1 cellular context compared by ENCODE assay signal in the genomic region with DNA sequence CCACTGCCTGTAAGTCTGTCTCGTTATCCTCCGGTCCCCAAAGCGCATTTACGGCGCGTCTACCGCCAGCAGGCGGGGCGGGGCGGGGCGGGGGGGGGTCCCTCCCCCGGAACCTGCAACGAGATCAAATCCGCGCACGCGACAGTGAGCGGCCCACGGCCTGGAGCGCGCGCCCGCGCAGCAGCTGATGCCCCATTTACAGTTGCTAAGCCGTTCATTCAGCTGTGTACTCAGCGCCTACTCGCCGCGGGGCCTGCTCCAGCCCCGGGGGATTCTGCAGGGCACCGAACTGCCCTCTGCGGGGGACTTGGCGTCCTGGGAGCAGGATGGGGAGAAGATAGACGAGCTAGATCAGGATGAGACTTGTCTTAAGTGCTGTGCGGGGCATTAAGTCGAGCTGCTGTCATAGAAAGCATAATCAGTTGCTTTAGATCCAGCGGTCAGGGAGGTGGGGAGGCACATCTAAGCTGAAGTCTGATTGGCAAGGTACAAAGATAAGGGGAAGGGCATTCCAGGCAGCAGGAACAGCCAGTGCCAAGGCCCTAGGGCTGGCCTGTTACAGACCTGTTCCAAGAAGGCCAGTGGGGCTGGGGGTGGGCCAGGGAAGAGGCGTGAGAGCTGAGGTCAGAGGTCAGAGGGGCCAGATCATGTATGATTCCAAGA.
TF ChIP-seq lines count a peak whose summit lies in the region.

No MANE protein-coding gene starts in this region.

TF ChIP-seq in HEK293, 187 proteins besides CTCF, POLR2A, EP300 and RAD21 (continued from another document):
- TF ChIP-seq, protein P1, sequence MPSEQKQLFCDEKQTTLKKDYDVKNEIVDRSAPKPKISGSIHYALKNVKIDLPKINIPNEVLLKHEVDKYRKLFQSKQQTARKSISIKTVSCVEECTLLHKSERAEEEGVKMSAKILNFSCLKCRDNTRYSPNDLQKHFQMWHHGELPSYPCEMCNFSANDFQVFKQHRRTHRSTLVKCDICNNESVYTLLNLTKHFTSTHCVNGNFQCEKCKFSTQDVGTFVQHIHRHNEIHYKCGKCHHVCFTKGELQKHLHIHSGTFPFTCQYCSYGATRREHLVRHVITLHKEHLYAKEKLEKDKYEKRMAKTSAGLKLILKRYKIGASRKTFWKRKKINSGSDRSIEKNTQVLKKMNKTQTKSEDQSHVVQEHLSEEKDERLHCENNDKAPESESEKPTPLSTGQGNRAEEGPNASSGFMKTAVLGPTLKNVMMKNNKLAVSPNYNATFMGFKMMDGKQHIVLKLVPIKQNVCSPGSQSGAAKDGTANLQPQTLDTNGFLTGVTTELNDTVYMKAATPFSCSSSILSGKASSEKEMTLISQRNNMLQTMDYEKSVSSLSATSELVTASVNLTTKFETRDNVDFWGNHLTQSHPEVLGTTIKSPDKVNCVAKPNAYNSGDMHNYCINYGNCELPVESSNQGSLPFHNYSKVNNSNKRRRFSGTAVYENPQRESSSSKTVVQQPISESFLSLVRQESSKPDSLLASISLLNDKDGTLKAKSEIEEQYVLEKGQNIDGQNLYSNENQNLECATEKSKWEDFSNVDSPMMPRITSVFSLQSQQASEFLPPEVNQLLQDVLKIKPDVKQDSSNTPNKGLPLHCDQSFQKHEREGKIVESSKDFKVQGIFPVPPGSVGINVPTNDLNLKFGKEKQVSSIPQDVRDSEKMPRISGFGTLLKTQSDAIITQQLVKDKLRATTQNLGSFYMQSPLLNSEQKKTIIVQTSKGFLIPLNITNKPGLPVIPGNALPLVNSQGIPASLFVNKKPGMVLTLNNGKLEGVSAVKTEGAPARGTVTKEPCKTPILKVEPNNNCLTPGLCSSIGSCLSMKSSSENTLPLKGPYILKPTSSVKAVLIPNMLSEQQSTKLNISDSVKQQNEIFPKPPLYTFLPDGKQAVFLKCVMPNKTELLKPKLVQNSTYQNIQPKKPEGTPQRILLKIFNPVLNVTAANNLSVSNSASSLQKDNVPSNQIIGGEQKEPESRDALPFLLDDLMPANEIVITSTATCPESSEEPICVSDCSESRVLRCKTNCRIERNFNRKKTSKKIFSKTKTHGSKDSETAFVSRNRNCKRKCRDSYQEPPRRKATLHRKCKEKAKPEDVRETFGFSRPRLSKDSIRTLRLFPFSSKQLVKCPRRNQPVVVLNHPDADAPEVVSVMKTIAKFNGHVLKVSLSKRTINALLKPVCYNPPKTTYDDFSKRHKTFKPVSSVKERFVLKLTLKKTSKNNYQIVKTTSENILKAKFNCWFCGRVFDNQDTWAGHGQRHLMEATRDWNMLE (tag by site-specific recombination; conservative IDR thresholded peaks at IDR 0.05; ENCODE audit: low read depth) = no peak
- TF ChIP-seq ZNF501 (tag by site-specific recombination; IDR thresholded peaks at IDR 0.05) (no peak), ZNF311 (tag by site-specific recombination; IDR thresholded peaks at IDR 0.05; ENCODE audit: borderline replicate concordance) (no peak), ZBTB48 (tag by site-specific recombination; IDR thresholded peaks at IDR 0.05) (no peak), ZXDB (tag by site-specific recombination; IDR thresholded peaks at IDR 0.05) (no peak), ZNF600 (tag by site-specific recombination; IDR thresholded peaks at IDR 0.05) (no peak; the same call in 1 of the 2 replicates), ZSCAN23 (tag by site-specific recombination; IDR thresholded peaks at IDR 0.05) (no peak), KLF8 (tag by site-specific recombination; IDR thresholded peaks at IDR 0.05) (peak; percentile 30), ZNF585B (tag by site-specific recombination; IDR thresholded peaks at IDR 0.05) (no peak), ZNF792 (tag by site-specific recombination; IDR thresholded peaks at IDR 0.05) (no peak), ZFP41 (tag by site-specific recombination; IDR thresholded peaks at IDR 0.05; ENCODE audit: borderline replicate concordance) (no peak), SP3 (tag by site-specific recombination; IDR thresholded peaks at IDR 0.05) (peak; percentile 52), GLI4 (tag by site-specific recombination; IDR thresholded peaks at IDR 0.05) (no peak), ZNF354C (tag by site-specific recombination; IDR thresholded peaks at IDR 0.05; ENCODE audit: borderline replicate concordance, low read depth) (no peak), SP2 (tag by site-specific recombination; IDR thresholded peaks at IDR 0.05) (peak; percentile 61), EGR2 (tag by site-specific recombination; IDR thresholded peaks at IDR 0.05; ENCODE audit: low read depth) (peak; percentile 87; the same call in 1 of the 2 replicates), ZNF623 (tag by site-specific recombination; IDR thresholded peaks at IDR 0.05) (0 out of 2 replicates have a peak, but pooled peaks have one; percentile 22), ZBTB20 (tag by site-specific recombination; IDR thresholded peaks at IDR 0.05) (no peak)
- TF ChIP-seq, protein P2, sequence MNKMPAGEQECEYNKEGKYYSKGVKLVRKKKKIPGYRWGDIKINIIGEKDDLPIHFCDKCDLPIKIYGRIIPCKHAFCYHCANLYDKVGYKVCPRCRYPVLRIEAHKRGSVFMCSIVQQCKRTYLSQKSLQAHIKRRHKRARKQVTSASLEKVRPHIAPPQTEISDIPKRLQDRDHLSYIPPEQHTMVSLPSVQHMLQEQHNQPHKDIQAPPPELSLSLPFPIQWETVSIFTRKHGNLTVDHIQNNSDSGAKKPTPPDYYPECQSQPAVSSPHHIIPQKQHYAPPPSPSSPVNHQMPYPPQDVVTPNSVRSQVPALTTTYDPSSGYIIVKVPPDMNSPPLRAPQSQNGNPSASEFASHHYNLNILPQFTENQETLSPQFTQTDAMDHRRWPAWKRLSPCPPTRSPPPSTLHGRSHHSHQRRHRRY (tag by site-specific recombination; IDR thresholded peaks at IDR 0.05) = no peak
- TF ChIP-seq, protein P3, sequence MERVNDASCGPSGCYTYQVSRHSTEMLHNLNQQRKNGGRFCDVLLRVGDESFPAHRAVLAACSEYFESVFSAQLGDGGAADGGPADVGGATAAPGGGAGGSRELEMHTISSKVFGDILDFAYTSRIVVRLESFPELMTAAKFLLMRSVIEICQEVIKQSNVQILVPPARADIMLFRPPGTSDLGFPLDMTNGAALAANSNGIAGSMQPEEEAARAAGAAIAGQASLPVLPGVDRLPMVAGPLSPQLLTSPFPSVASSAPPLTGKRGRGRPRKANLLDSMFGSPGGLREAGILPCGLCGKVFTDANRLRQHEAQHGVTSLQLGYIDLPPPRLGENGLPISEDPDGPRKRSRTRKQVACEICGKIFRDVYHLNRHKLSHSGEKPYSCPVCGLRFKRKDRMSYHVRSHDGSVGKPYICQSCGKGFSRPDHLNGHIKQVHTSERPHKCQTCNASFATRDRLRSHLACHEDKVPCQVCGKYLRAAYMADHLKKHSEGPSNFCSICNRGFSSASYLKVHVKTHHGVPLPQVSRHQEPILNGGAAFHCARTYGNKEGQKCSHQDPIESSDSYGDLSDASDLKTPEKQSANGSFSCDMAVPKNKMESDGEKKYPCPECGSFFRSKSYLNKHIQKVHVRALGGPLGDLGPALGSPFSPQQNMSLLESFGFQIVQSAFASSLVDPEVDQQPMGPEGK (tag by site-specific recombination; IDR thresholded peaks at IDR 0.05) = peak; percentile 33
- TF ChIP-seq, protein P4, sequence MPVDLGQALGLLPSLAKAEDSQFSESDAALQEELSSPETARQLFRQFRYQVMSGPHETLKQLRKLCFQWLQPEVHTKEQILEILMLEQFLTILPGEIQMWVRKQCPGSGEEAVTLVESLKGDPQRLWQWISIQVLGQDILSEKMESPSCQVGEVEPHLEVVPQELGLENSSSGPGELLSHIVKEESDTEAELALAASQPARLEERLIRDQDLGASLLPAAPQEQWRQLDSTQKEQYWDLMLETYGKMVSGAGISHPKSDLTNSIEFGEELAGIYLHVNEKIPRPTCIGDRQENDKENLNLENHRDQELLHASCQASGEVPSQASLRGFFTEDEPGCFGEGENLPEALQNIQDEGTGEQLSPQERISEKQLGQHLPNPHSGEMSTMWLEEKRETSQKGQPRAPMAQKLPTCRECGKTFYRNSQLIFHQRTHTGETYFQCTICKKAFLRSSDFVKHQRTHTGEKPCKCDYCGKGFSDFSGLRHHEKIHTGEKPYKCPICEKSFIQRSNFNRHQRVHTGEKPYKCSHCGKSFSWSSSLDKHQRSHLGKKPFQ (tag by site-specific recombination; IDR thresholded peaks at IDR 0.05) = 0 out of 2 replicates have a peak, but pooled peaks have one; percentile 13
- TF ChIP-seq, protein P5, sequence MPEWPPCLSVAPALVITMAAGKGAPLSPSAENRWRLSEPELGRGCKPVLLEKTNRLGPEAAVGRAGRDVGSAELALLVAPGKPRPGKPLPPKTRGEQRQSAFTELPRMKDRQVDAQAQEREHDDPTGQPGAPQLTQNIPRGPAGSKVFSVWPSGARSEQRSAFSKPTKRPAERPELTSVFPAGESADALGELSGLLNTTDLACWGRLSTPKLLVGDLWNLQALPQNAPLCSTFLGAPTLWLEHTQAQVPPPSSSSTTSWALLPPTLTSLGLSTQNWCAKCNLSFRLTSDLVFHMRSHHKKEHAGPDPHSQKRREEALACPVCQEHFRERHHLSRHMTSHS (tag by site-specific recombination; IDR thresholded peaks at IDR 0.05) = no peak
- TF ChIP-seq, protein P6, sequence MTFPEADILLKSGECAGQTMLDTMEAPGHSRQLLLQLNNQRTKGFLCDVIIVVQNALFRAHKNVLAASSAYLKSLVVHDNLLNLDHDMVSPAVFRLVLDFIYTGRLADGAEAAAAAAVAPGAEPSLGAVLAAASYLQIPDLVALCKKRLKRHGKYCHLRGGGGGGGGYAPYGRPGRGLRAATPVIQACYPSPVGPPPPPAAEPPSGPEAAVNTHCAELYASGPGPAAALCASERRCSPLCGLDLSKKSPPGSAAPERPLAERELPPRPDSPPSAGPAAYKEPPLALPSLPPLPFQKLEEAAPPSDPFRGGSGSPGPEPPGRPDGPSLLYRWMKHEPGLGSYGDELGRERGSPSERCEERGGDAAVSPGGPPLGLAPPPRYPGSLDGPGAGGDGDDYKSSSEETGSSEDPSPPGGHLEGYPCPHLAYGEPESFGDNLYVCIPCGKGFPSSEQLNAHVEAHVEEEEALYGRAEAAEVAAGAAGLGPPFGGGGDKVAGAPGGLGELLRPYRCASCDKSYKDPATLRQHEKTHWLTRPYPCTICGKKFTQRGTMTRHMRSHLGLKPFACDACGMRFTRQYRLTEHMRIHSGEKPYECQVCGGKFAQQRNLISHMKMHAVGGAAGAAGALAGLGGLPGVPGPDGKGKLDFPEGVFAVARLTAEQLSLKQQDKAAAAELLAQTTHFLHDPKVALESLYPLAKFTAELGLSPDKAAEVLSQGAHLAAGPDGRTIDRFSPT (tag by site-specific recombination; IDR thresholded peaks at IDR 0.05) = peak; percentile 26; the same call in 1 of the 2 replicates
